ENCODE assay signal across 20 cellular contexts in genomic region chr5:134579284-134579771, GRCh38. TPM values are rescaled to one million over a fixed set of nuclear protein-coding genes. Genes with fewer than 3 reads are reported as not detected.
DNase-seq lines count a peak whose midpoint lies in the region; ATAC-seq and TF ChIP-seq lines count a peak whose summit lies in the region.
"Had no signal": no experiment of that assay in that cellular context is flagged by ENCODE, and none has a peak within 500 bp of the region (broad histone marks: within the 10 kb centered on the region; RNA-seq: fewer than 3 reads in every experiment).

No MANE protein-coding gene starts in this region.

- peaks cover 67% of the 10 kb centered on the region for H3K36me3 Mint-ChIP-seq in activated T-cell treated with anti-CD3 and anti-CD28 coated beads, Interleukin-2, amount 50 U/mL, for 24 hours (ENCODE audit: low read depth)

- peaks cover 27% of the 10 kb centered on the region for H3K36me3 ChIP-seq in H7 (replicated peaks; ENCODE audit: control insufficient read depth, insufficient read depth, low read length)
- peaks cover 4 to 86% (median 59%) of the 10 kb centered on the region in 6 donors for H3K36me3 ChIP-seq in spleen

- no peaks in the 10 kb centered on the region for H3K27me3 Mint-ChIP-seq in activated T-cell treated with anti-CD3 and anti-CD28 coated beads, Interleukin-2, amount 50 U/mL, for 24 hours
- H3K27me3 Mint-ChIP-seq: CD4-positive, CD25-positive, alpha-beta regulatory T cell had no signal

- H3K27ac Mint-ChIP-seq in activated T-cell treated with anti-CD3 and anti-CD28 coated beads, Interleukin-2, amount 50 U/mL, for 24 hours, result peak overlapping the region; percentile 77

- intact Hi-C loops in spleen (cut with DNase I; ENCODE audit: low total_unique reads), result loop anchor here (10.0 kb wide), 2 partner anchors 55 to 165 kb away; partner anchors contain the start of genes CDKN2AIPNL and JADE2

- H3K4me3 ChIP-seq in H7 (ENCODE audit: insufficient read depth, low read depth, low read length) (no peak overlapping the region), spleen (no peak overlapping the region)
- H3K4me3 ChIP-seq: GM23248, PC-9 had no signal

- TF ChIP-seq CTCF in spleen (IDR thresholded peaks at IDR 0.05 in 8 of 11, conservative IDR thresholded peaks at IDR 0.05 in 3 of 11), result no peak

- H3K4me1 ChIP-seq in spleen, result peaks cover 12 to 60% (median 22%) of the 10 kb centered on the region in 6 donors

- no peaks in the 10 kb centered on the region for H3K9me3 ChIP-seq in spleen

- no peak overlapping the region for H3K4me3 Mint-ChIP-seq in activated T-cell treated with anti-CD3 and anti-CD28 coated beads, Interleukin-2, amount 50 U/mL, for 24 hours
- H3K4me3 Mint-ChIP-seq: CD4-positive, CD25-positive, alpha-beta regulatory T cell had no signal

- peak overlapping the region; percentile 22 for H3K27ac ChIP-seq in substantia nigra (ENCODE audit: low read depth, low read length, poor library complexity, severe bottlenecking)
- H3K27ac ChIP-seq in spleen, result no peak overlapping the region
- H3K27ac ChIP-seq: GM23248, PC-9 had no signal

- TF ChIP-seq POLR2A in spleen (IDR thresholded peaks at IDR 0.05), result no peak

- ATAC-seq in GM21619 (IDR thresholded peaks at IDR 0.05; ENCODE audit: unreplicated experiment) (no peak), HG03571 (IDR thresholded peaks at IDR 0.05; ENCODE audit: unreplicated experiment) (no peak)

- no peak for DNase-seq in activated T-cell treated with anti-CD3 and anti-CD28 coated beads, Interleukin-2, amount 50 U/mL, for 24 hours
- DNase-seq in activated T-cell treated with anti-CD3 and anti-CD28 coated beads for 4 hours (no peak), H7 (peak; percentile 41), iPS-NIHi11 (ENCODE audit: low spot score) (peak; percentile 5), substantia nigra (lab: John Stamatoyannopoulos, UW) (peak in 4 of 49 donors; percentile 13 to 23 (median 14)), spleen (no peak)
- DNase-seq: 8988T; CD4-positive, CD25-positive, alpha-beta regulatory T cell; DMS153; GDM1; GM23248; HCEC 1CT; NCI-H1092 treated with DMSO at 0.1 percent for 48 hours; NCI-H146; NCI-H2029 treated with DMSO at 0.1 percent for 48 hours; NCI-H2171; NCI-H526; PC-9 had no signal

- H3K27me3 ChIP-seq in H7 (ENCODE audit: control insufficient read depth, insufficient read depth, low read length), result no peaks in the 10 kb centered on the region
- no peaks in the 10 kb centered on the region for H3K27me3 ChIP-seq in spleen (replicated peaks in 1 of 7)

- H3K4me1 Mint-ChIP-seq in activated T-cell treated with anti-CD3 and anti-CD28 coated beads, Interleukin-2, amount 50 U/mL, for 24 hours (ENCODE audit: low read depth), result peaks cover 8% of the 10 kb centered on the region

- WGBS in spleen, 5 donors, result 90 to 96% (median 93%) methylated on average over 11 to 13 of the region's 13 CpGs

- H3K9me3 Mint-ChIP-seq in activated T-cell treated with anti-CD3 and anti-CD28 coated beads, Interleukin-2, amount 50 U/mL, for 24 hours, result no peaks in the 10 kb centered on the region
- H3K9me3 Mint-ChIP-seq: CD4-positive, CD25-positive, alpha-beta regulatory T cell had no signal

RNA-seq across cellular contexts. Expression of gene SAR1B, which starts 53.3 kb away (rescaled TPM):
- 12.6 and 22.9 TPM in 2 replicates for total RNA-seq in H7 (2014; rRNA removed; shearing (Covaris generic))
- 10 to 100 TPM; 40.2 to 68.6 (median 52.0) TPM for total RNA-seq in spleen
- polyA plus RNA-seq in spleen, result 10 to 100 TPM in 2 of 3 donors, 1 to 10 TPM in 1; 7.8 to 14.5 (median 11.5) TPM

RNA-seq across cellular contexts. Expression of gene JADE2, which starts 53.9 kb away (rescaled TPM):
- 29.5 and 33.7 TPM in 2 replicates for total RNA-seq in H7 (2014; rRNA removed; shearing (Covaris generic))
- 100 to 1,000 TPM in 3 of 7 donors, 10 to 100 TPM in 4; 85.9 to 131 (median 95.9) TPM for total RNA-seq in spleen
- 10 to 100 TPM; 12.3 to 30.8 (median 14.8) TPM for polyA plus RNA-seq in spleen

Comparison
In these comparisons a context has a peak if more than half of its experiments do, and no peak if none do; other contexts are left out.
1. DNase-seq: peak in H7 (single experiment) and iPS-NIHi11 (single experiment); none in activated T-cell treated with anti-CD3 and anti-CD28 coated beads, Interleukin-2, amount 50 U/mL, for 24 hours (single experiment), activated T-cell treated with anti-CD3 and anti-CD28 coated beads for 4 hours (single experiment) and spleen (single experiment).